In the genomic region with DNA sequence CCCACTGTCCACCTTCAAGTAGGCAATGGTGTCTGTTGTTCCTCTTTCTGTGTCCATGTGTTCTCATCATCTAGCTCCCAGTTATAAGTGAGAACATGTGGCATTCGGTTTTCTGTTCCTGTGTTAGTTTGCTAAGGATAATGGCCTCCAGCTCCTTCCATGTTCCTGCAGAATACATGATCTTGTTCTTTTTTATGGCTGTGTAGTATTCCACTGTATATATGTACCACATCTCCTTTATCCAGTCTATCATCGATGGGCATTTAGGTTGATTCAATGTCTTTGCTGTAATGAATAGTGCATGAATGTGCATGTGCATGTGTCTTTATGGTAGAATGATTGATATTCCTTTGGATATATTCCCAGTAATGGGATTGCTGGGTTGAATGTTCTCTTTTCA, we compare ENCODE assay signal across 29 cellular contexts.
"Had no signal": no experiment of that assay in that cellular context is flagged by ENCODE, and none has a peak within 500 bp of the region (broad histone marks: within the 10 kb centered on the region; RNA-seq: fewer than 3 reads in every experiment).

No MANE protein-coding gene starts in this region.

- H3K4me3 ChIP-seq: stomach, suprapubic skin, testis, thoracic aorta, thyroid gland, tibial artery, tibial nerve, transverse colon, upper lobe of left lung, upper lobe of right lung, uterus, vagina had no signal

- H3K27ac ChIP-seq: stomach, suprapubic skin, testis, thoracic aorta, thyroid gland, tibial artery, tibial nerve, transverse colon, upper lobe of left lung, upper lobe of right lung, uterus, vagina had no signal

- H3K9me3 ChIP-seq: suprapubic skin, testis, thoracic aorta, thyroid gland, transverse colon, upper lobe of left lung, upper lobe of right lung, uterus, vagina had no signal

- H3K27ac Mint-ChIP-seq: stimulated activated effector memory CD8-positive, alpha-beta T cell treated with anti-CD3 and anti-CD28 coated beads, Interleukin-12 subunit alpha, Interleukin-12 subunit beta, amount 100 ng/mL, for 72 hours; stimulated activated memory B cell treated with anti-CD40 and anti-IgM and Interleukin-4, amounts not matched to agents 10 μg/mL and 1 μg/mL and 100 μg/mL, for 72 hours; stimulated activated naive B cell treated with anti-CD40 and anti-IgM and Interleukin-4, amounts not matched to agents 10 μg/mL and 1 μg/mL and 100 μg/mL, for 72 hours; stimulated activated naive CD8-positive, alpha-beta T cell treated with anti-CD3 and anti-CD28 coated beads, Interleukin-15, amount 100 ng/mL, for 72 hours; stimulated activated naive CD8-positive, alpha-beta T cell treated with anti-CD3 and anti-CD28 coated beads, Interleukin-15, Interleukin-2, amounts not matched to agents 100 ng/mL and 50 ng/mL, for 24 hours; type B pancreatic cell had no signal

- H3K4me3 Mint-ChIP-seq: stimulated activated effector memory CD8-positive, alpha-beta T cell treated with anti-CD3 and anti-CD28 coated beads, Interleukin-12 subunit alpha, Interleukin-12 subunit beta, amount 100 ng/mL, for 72 hours; stimulated activated memory B cell treated with anti-CD40 and anti-IgM and Interleukin-4, amounts not matched to agents 10 μg/mL and 1 μg/mL and 100 μg/mL, for 72 hours; stimulated activated naive B cell treated with anti-CD40 and anti-IgM and Interleukin-4, amounts not matched to agents 10 μg/mL and 1 μg/mL and 100 μg/mL, for 72 hours; stimulated activated naive CD8-positive, alpha-beta T cell treated with anti-CD3 and anti-CD28 coated beads, Interleukin-15, amount 100 ng/mL, for 72 hours; stimulated activated naive CD8-positive, alpha-beta T cell treated with anti-CD3 and anti-CD28 coated beads, Interleukin-15, Interleukin-2, amounts not matched to agents 100 ng/mL and 50 ng/mL, for 24 hours; type B pancreatic cell had no signal

- ATAC-seq: stimulated activated effector memory CD8-positive, alpha-beta T cell treated with anti-CD3 and anti-CD28 coated beads, Interleukin-12 subunit alpha, Interleukin-12 subunit beta, amount 100 ng/mL, for 72 hours; stimulated activated memory B cell treated with anti-CD40 and anti-IgM and Interleukin-4, amounts not matched to agents 10 μg/mL and 1 μg/mL and 100 μg/mL, for 72 hours; stimulated activated naive B cell treated with anti-CD40 and anti-IgM and Interleukin-4, amounts not matched to agents 10 μg/mL and 1 μg/mL and 100 μg/mL, for 72 hours; stimulated activated naive CD8-positive, alpha-beta T cell treated with anti-CD3 and anti-CD28 coated beads, Interleukin-15, amount 100 ng/mL, for 72 hours; stimulated activated naive CD8-positive, alpha-beta T cell treated with anti-CD3 and anti-CD28 coated beads, Interleukin-15, Interleukin-2, amounts not matched to agents 100 U/mL and 50 U/mL, for 24 hours; upper lobe of right lung had no signal

- DNase-seq: stimulated activated CD4-positive, alpha-beta T cell treated with anti-CD3 and anti-CD28 coated beads, Interleukin-2, amount 100 ng/mL, for 48 hours; stimulated activated CD4-positive, alpha-beta T cell treated with anti-CD3 and anti-CD28 coated beads, Interleukin-4, amount 100 ng/mL, for 1 hour; stimulated activated CD4-positive, alpha-beta T cell treated with anti-CD3 and anti-CD28 coated beads, Interleukin-4, amount 100 ng/mL, for 24 hours; stimulated activated CD4-positive, alpha-beta T cell treated with anti-CD3 and anti-CD28 coated beads, Interleukin-4, amount 100 ng/mL, for 4 hours; stimulated activated CD8-positive, alpha-beta memory T cell treated with anti-CD3 and anti-CD28 coated beads, Interleukin-4, amount 100 ng/mL, for 48 hours; stimulated activated naive B cell treated with anti-CD40 and anti-IgM and Interleukin-4, amounts not matched to agents 10 μg/mL and 1 μg/mL and 100 μg/mL, for 72 hours; stimulated activated naive CD4-positive, alpha-beta T cell; stimulated activated naive CD4-positive, alpha-beta T cell treated with Interleukin-2 at 50 U/mL for 16 hours; stimulated activated naive CD8-positive, alpha-beta T cell treated with anti-CD3 and anti-CD28 coated beads, Interleukin-15, amount 100 ng/mL, for 72 hours; stimulated activated naive CD8-positive, alpha-beta T cell treated with anti-CD3 and anti-CD28 coated beads, Interleukin-15, Interleukin-2, amounts not matched to agents 100 U/mL and 50 U/mL, for 24 hours; stomach; substantia nigra; testis; thyroid gland; transverse colon; trophoblast cell; upper lobe of left lung; upper lobe of right lung; uterus had no signal

- FAIRE-seq: urothelium cell line had no signal

- H3K36me3 Mint-ChIP-seq: stimulated activated effector memory CD8-positive, alpha-beta T cell treated with anti-CD3 and anti-CD28 coated beads, Interleukin-12 subunit alpha, Interleukin-12 subunit beta, amount 100 ng/mL, for 72 hours; stimulated activated memory B cell treated with anti-CD40 and anti-IgM and Interleukin-4, amounts not matched to agents 10 μg/mL and 1 μg/mL and 100 μg/mL, for 72 hours; type B pancreatic cell had no signal

- H3K36me3 ChIP-seq: stomach, suprapubic skin, thoracic aorta, thyroid gland, tibial artery, tibial nerve, transverse colon, upper lobe of left lung, upper lobe of right lung, uterus, vagina had no signal

- H3K4me1 ChIP-seq: testis, thyroid gland, upper lobe of right lung, uterus had no signal

- H3K27me3 ChIP-seq: testis, thyroid gland, uterus, vagina had no signal

- H3K9me3 Mint-ChIP-seq: stimulated activated naive CD8-positive, alpha-beta T cell treated with anti-CD3 and anti-CD28 coated beads, Interleukin-15, Interleukin-2, amounts not matched to agents 100 ng/mL and 50 ng/mL, for 24 hours; type B pancreatic cell had no signal
